ENCODE assay signal across 23 cellular contexts in the genomic region with DNA sequence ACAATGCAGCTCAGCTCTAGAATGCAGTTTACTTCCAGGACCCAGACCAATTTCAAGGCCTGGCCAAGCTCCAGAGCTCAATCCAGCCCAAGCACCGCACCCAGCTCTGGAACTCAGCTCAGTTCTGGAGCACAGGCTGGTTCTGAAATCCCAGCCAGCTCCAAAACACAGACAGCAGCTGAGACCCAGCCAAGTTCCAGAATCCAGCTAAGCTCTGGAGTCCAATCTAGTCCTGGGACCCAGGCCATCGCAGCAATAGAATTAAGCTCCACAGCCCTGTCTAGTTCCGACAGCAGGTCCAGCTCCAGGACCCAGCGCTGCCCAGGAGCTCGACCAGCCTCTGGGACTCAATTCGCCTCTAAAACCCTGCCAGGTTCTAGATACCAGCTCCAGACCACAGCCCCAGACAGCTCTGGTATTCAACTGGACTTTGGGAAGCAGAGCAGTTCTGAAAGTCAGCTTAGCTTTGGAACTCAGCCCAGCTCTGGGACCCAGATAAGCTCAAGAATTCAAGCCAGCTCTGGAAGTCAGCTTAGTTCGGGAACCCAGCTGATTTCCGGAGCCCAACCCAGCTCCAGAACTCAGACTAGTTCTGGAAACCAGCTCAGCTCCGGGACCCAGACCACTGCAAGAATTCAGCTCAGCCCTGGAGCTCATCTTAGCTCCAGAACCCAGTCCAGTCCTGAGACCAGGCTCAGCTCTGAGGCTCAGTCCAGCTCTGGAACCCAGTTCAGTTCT. TPM values are rescaled to one million over a fixed set of nuclear protein-coding genes. Genes with fewer than 3 reads are reported as not detected.
DNase-seq lines count a peak whose midpoint lies in the region; ATAC-seq, FAIRE-seq and TF ChIP-seq lines count a peak whose summit lies in the region.
"Had no signal": no experiment of that assay in that cellular context is flagged by ENCODE, and none has a peak within 500 bp of the region (broad histone marks: within the 10 kb centered on the region; RNA-seq: fewer than 3 reads in every experiment).

No MANE protein-coding gene starts in this region.

- BruUV-seq in HepG2 (replicated peaks; lab: Mats Ljungman, UMichigan): no TSS peak

- FAIRE-seq in HepG2 (lab: Jason Lieb, UNC): no peak
- FAIRE-seq: GM12891, GM18507 had no signal

- no peaks in the 10 kb centered on the region for H3K27me3 ChIP-seq in liver (ENCODE audit: control insufficient read depth in 4 of 4, insufficient read depth in 4 of 4, low read length in 3 of 4)
- peaks cover 3 to 23% of the 10 kb centered on the region in 2 experiments; a peak in 3 of 5 replicates for H3K27me3 ChIP-seq in HepG2 (ENCODE audit: control insufficient read depth in 1 of 2, insufficient read depth in 2 of 2, low read length in 2 of 2)
- H3K27me3 ChIP-seq in heart left ventricle: no peaks in the 10 kb centered on the region
- H3K27me3 ChIP-seq in osteoblast (ENCODE audit: insufficient read depth, low read length): peaks cover 5% of the 10 kb centered on the region

- no peak overlapping the region for H2AFZ ChIP-seq in HepG2 (ENCODE audit: low read length)
- H2AFZ ChIP-seq in osteoblast (ENCODE audit: low read length): no peak overlapping the region

- H3K79me2 ChIP-seq in HepG2 (ENCODE audit: insufficient read depth, low read length): no peaks in the 10 kb centered on the region
- H3K79me2 ChIP-seq in osteoblast (ENCODE audit: insufficient read depth, low read length): no peaks in the 10 kb centered on the region

- TF ChIP-seq POLR2A in HepG2 (IDR thresholded peaks at IDR 0.05; ENCODE audit: insufficient read depth in 1 of 2, low read depth in 2 of 2, low read length in 2 of 2) (no peak), heart left ventricle (IDR thresholded peaks at IDR 0.05) (no peak)

- no peak for TF ChIP-seq RAD21 in liver (IDR thresholded peaks at IDR 0.05)
- no peak for TF ChIP-seq RAD21 in HepG2 (CRISPR knock-in tag; IDR thresholded peaks at IDR 0.05)

- WGBS in liver: 55% methylated on average over 9 of the region's 9 CpGs
- 10% methylated on average over 4 of the region's 9 CpGs for WGBS in HepG2 (ENCODE audit: low lambda C conversion rate)
- 68 to 79% (median 79%) methylated on average over 9 of the region's 9 CpGs for WGBS in heart left ventricle, 4 donors

- POLR2A ChIA-PET in HepG2 (lab: Yijun Ruan, JAX): no interaction called here

- H3K27ac ChIP-seq in liver (ENCODE audit: low read depth in 1 of 2, low read length in 2 of 2) (peak overlapping the region in 1 of 2 donors; percentile 12), HepG2 (ENCODE audit: extremely low read length, insufficient read depth, low read length) (no peak overlapping the region), heart left ventricle (peak overlapping the region in 1 of 12 donors; percentile 2), osteoblast (ENCODE audit: low read depth, low read length) (no peak overlapping the region)
- H3K27ac ChIP-seq: BLaER1 treated with 17β-estradiol and CSF1 and Interleukin-3, amounts not matched to agents 10 nM and 100 nM; KMS-11 had no signal

- no peak overlapping the region for H3K4me3 ChIP-seq in liver (ENCODE audit: low read depth in 1 of 3, low read length in 3 of 3)
- no peak overlapping the region for H3K4me3 ChIP-seq in HepG2 (replicated peaks in 1 of 3; ENCODE audit: insufficient read depth in 1 of 3, low read depth in 2 of 3, low read length in 3 of 3)
- H3K4me3 ChIP-seq in heart left ventricle: no peak overlapping the region
- no peak overlapping the region for H3K4me3 ChIP-seq in osteoblast (ENCODE audit: insufficient read depth, low read length)
- H3K4me3 ChIP-seq: BLaER1 treated with 17β-estradiol and CSF1 and Interleukin-3, amounts not matched to agents 10 nM and 100 nM; HAP-1 had no signal

- CTCF ChIA-PET in HepG2 (lab: Yijun Ruan, JAX; ENCODE audit: low intra/inter-chr PET ratio, low total read pairs): no interaction called here

- no peak for DNase-seq in HepG2 (ENCODE audit: low spot score)
- peak in 1 of 5 donors; percentile 30 for DNase-seq in heart left ventricle
- peak; percentile 70 for DNase-seq in osteoblast (ENCODE audit: insufficient read length, low spot score, missing footprints)
- DNase-seq in HuH-7.5 (ENCODE audit: low spot score): no peak
- no peak for DNase-seq in activated CD8-positive, alpha-beta memory T cell treated with anti-CD3 and anti-CD28 coated beads, Interleukin-2, amount 50 U/mL, for 48 hours
- no peak for DNase-seq in hepatic stellate cell (ENCODE audit: low spot score)
- DNase-seq in ACHN: no peak
- DNase-seq: CD8-positive, alpha-beta memory T cell; GDM1; NCI-H1048; NCI-H1436 treated with DMSO at 0.1 percent for 48 hours; NCI-H2081; NCI-H510A; NCI-H774; PC-3 had no signal

- H3K9me3 ChIP-seq in liver (ENCODE audit: control insufficient read depth in 4 of 4, low read length in 3 of 4) (no peaks in the 10 kb centered on the region), HepG2 (ENCODE audit: low read length) (no peaks in the 10 kb centered on the region), heart left ventricle (no peaks in the 10 kb centered on the region), osteoblast (ENCODE audit: low read depth, low read length) (no peaks in the 10 kb centered on the region)
- H3K9me3 ChIP-seq: HAP-1 had no signal

- H4K20me1 ChIP-seq in HepG2 (ENCODE audit: insufficient read depth, low read length) (no peaks in the 10 kb centered on the region), osteoblast (ENCODE audit: insufficient read depth, low read length) (no peaks in the 10 kb centered on the region)
- H4K20me1 ChIP-seq: BLaER1 treated with 17β-estradiol and CSF1 and Interleukin-3, amounts not matched to agents 10 nM and 100 nM had no signal

- in situ Hi-C loops in HepG2 (cut with HindIII; ENCODE audit: extremely low pct_ligation_motif_present, low pct_unique_long_range_greater_than_20kb) (no loop called here), ACHN (cut with HindIII; ENCODE audit: low pct_ligation_motif_present, low pct_unique_long_range_greater_than_20kb, low sequenced_read_pairs) (no loop called here)

- no peak overlapping the region for H3K4me2 ChIP-seq in HepG2 (ENCODE audit: low read depth, low read length)
- no peak overlapping the region for H3K4me2 ChIP-seq in osteoblast (ENCODE audit: insufficient read depth, low read length)
- H3K4me2 ChIP-seq: BLaER1 treated with 17β-estradiol and CSF1 and Interleukin-3, amounts not matched to agents 10 nM and 100 nM; KMS-11 had no signal

- intact Hi-C loops in HepG2 (cut with micrococcal nuclease; ENCODE audit: unreplicated experiment): no loop called here
- intact Hi-C loops in heart left ventricle (cut with DNase I): no loop called here

- H3K9ac ChIP-seq in liver (ENCODE audit: low read depth in 1 of 2, low read length in 2 of 2): no peak overlapping the region
- no peak overlapping the region for H3K9ac ChIP-seq in HepG2 (ENCODE audit: insufficient read depth, low read depth, low read length)
- H3K9ac ChIP-seq: BLaER1 treated with 17β-estradiol and CSF1 and Interleukin-3, amounts not matched to agents 10 nM and 100 nM; KMS-11 had no signal

- H3K4me1 ChIP-seq in liver (ENCODE audit: control insufficient read depth in 4 of 4, insufficient read depth in 4 of 4, low read length in 3 of 4): peaks cover 0 to 6% (median 3%) of the 10 kb centered on the region in 4 donors
- H3K4me1 ChIP-seq in HepG2 (ENCODE audit: insufficient read depth, low read length): no peaks in the 10 kb centered on the region
- H3K4me1 ChIP-seq in heart left ventricle: peaks cover 0 to 3% (median 0%) of the 10 kb centered on the region in 12 donors
- H3K4me1 ChIP-seq in osteoblast (ENCODE audit: insufficient read depth, low read length): no peaks in the 10 kb centered on the region
- H3K4me1 ChIP-seq: BLaER1 treated with 17β-estradiol and CSF1 and Interleukin-3, amounts not matched to agents 10 nM and 100 nM; HAP-1 had no signal

- H3K36me3 ChIP-seq in liver (ENCODE audit: control insufficient read depth in 4 of 4, insufficient read depth in 3 of 4, low read depth in 1 of 4, low read length in 3 of 4) (no peaks in the 10 kb centered on the region), HepG2 (replicated peaks in 1 of 2; ENCODE audit: control insufficient read depth in 1 of 2, insufficient read depth in 2 of 2, low read length in 2 of 2) (no peaks in the 10 kb centered on the region), heart left ventricle (no peaks in the 10 kb centered on the region), osteoblast (ENCODE audit: insufficient read depth, low read length) (no peaks in the 10 kb centered on the region)
- H3K36me3 ChIP-seq: BLaER1 treated with 17β-estradiol and CSF1 and Interleukin-3, amounts not matched to agents 10 nM and 100 nM; HAP-1 had no signal

- ATAC-seq in HepG2: no peak
- peak; percentile 35 to 64 (median 44) for ATAC-seq in heart left ventricle
- ATAC-seq: PC-3 had no signal

- TF ChIP-seq EP300 in HepG2 (IDR thresholded peaks at IDR 0.05; ENCODE audit: low read depth in 2 of 2, low read length in 2 of 2) (no peak), HepG2 (CRISPR knock-in tag; IDR thresholded peaks at IDR 0.05; ENCODE audit: borderline replicate concordance) (no peak)

- no peak for TF ChIP-seq CTCF in liver (IDR thresholded peaks at IDR 0.05; ENCODE audit: low read depth, low read length, missing input control)
- TF ChIP-seq CTCF in HepG2 (CRISPR knock-in tag; IDR thresholded peaks at IDR 0.05): no peak
- no peak for TF ChIP-seq CTCF in heart left ventricle (IDR thresholded peaks at IDR 0.05)
- no peak for TF ChIP-seq CTCF in osteoblast (IDR thresholded peaks at IDR 0.05; ENCODE audit: extremely low read depth, low read depth, low read length)

RNA-seq across cellular contexts. Expression of a gene that starts 6.8 kb away (rescaled TPM):
- total RNA-seq in liver: under 1 TPM; 0.23 to 0.25 TPM
- under 1 TPM; 0.25 to 0.95 TPM for polyA plus RNA-seq in liver
- not detected in 2 replicates for total RNA-seq in HepG2 (2016; rRNA removed; fragmentation: Illumina TruSeq; extraction: Trizol)
- total RNA-seq in HepG2 (2016; cell fraction: cytosol; rRNA removed; fragmentation: Illumina TruSeq; extraction: Trizol; ENCODE audit: low read depth): not detected in 2 replicates
- not detected in 2 replicates for total RNA-seq in HepG2 (2016; cell fraction: insoluble cytoplasmic fraction; rRNA removed; fragmentation: Illumina TruSeq; extraction: Trizol)
- total RNA-seq in HepG2 (2016; cell fraction: membrane; rRNA removed; fragmentation: Illumina TruSeq; extraction: Trizol): not detected in 2 replicates
- total RNA-seq in HepG2 (2016; cell fraction: nucleus; rRNA removed; fragmentation: Illumina TruSeq; extraction: Trizol): not detected in 2 replicates
- polyA plus RNA-seq in HepG2 (2011; rRNA removed): 0.05 and 0.08 TPM in 2 replicates
- polyA plus RNA-seq in HepG2 (2011; cell fraction: cytosol; rRNA removed): 0.01 and 0.03 TPM in 2 replicates
- polyA plus RNA-seq in HepG2 (2011; cell fraction: nucleus; rRNA removed): 0.14 and 0.17 TPM in 2 replicates
- 0.04 TPM in 1 of 2 replicates, not detected in the other for polyA plus RNA-seq in HepG2 (2012)
- polyA plus RNA-seq in HepG2 (2016; cell fraction: cytosol; fragmentation: Illumina TruSeq; extraction: Trizol; ENCODE audit: low read depth): not detected in 2 replicates
- polyA plus RNA-seq in HepG2 (2016; cell fraction: insoluble cytoplasmic fraction; fragmentation: Illumina TruSeq; extraction: Trizol; ENCODE audit: low read depth): not detected in 2 replicates
- polyA plus RNA-seq in HepG2 (2016; cell fraction: membrane; fragmentation: Illumina TruSeq; extraction: Trizol; ENCODE audit: low read depth): not detected in 2 replicates
- not detected in 2 replicates for polyA plus RNA-seq in HepG2 (2016; cell fraction: nucleus; fragmentation: Illumina TruSeq; extraction: Trizol; ENCODE audit: insufficient read depth, low read depth)
- polyA minus RNA-seq in HepG2 (2011; rRNA and poly(A)+ RNA removed; ENCODE audit: low replicate concordance): 0.02 and 5.9 TPM in 2 replicates
- polyA minus RNA-seq in HepG2 (2011; cell fraction: cytosol; rRNA and poly(A)+ RNA removed): not detected in 2 replicates
- not detected in 2 replicates for polyA minus RNA-seq in HepG2 (2011; cell fraction: nucleus; rRNA and poly(A)+ RNA removed)
- 1 to 10 TPM in 8 of 9 donors, under 1 TPM in 1; 1.00 to 3.3 (median 2.1) TPM for total RNA-seq in heart left ventricle
- 1 to 10 TPM; 1.2 TPM for polyA plus RNA-seq in heart left ventricle
- total RNA-seq in osteoblast: under 0.01 TPM in 1 of 2 replicates, not detected in the other
- total RNA-seq: A172, MCF 10A had no signal

RNA-seq across cellular contexts. Expression of a gene that starts 14.6 kb away (rescaled TPM):
- total RNA-seq in liver (1 to 10 TPM; 1.7 to 6.0 TPM), HepG2 (2016; rRNA removed; fragmentation: Illumina TruSeq; extraction: Trizol) (not detected in 2 replicates), heart left ventricle (1 to 10 TPM; 2.4 to 5.1 (median 2.9) TPM), osteoblast (1.4 and 1.5 TPM in 2 replicates)
- polyA plus RNA-seq in liver (1 to 10 TPM; 5.0 to 5.9 TPM), HepG2 (2011; rRNA removed) (0.05 and 0.09 TPM in 2 replicates), heart left ventricle (1 to 10 TPM; 1.9 to 2.2 TPM)
- not detected in 2 replicates for total RNA-seq in HepG2 (2016; cell fraction: cytosol; rRNA removed; fragmentation: Illumina TruSeq; extraction: Trizol; ENCODE audit: low read depth)
- total RNA-seq in HepG2 (2016; cell fraction: insoluble cytoplasmic fraction; rRNA removed; fragmentation: Illumina TruSeq; extraction: Trizol): not detected in 2 replicates
- total RNA-seq in HepG2 (2016; cell fraction: membrane; rRNA removed; fragmentation: Illumina TruSeq; extraction: Trizol): not detected in 2 replicates
- not detected in 2 replicates for total RNA-seq in HepG2 (2016; cell fraction: nucleus; rRNA removed; fragmentation: Illumina TruSeq; extraction: Trizol)
- polyA plus RNA-seq in HepG2 (2011; cell fraction: cytosol; rRNA removed): 0.04 TPM in 2 replicates
- polyA plus RNA-seq in HepG2 (2011; cell fraction: nucleus; rRNA removed): 0.11 TPM in 1 of 2 replicates, not detected in the other
- polyA plus RNA-seq in HepG2 (2012): not detected in 2 replicates
- polyA plus RNA-seq in HepG2 (2016; cell fraction: cytosol; fragmentation: Illumina TruSeq; extraction: Trizol; ENCODE audit: low read depth): not detected in 2 replicates
- polyA plus RNA-seq in HepG2 (2016; cell fraction: insoluble cytoplasmic fraction; fragmentation: Illumina TruSeq; extraction: Trizol; ENCODE audit: low read depth): not detected in 2 replicates
- not detected in 2 replicates for polyA plus RNA-seq in HepG2 (2016; cell fraction: membrane; fragmentation: Illumina TruSeq; extraction: Trizol; ENCODE audit: low read depth)
- polyA plus RNA-seq in HepG2 (2016; cell fraction: nucleus; fragmentation: Illumina TruSeq; extraction: Trizol; ENCODE audit: insufficient read depth, low read depth): not detected in 2 replicates
- 0.20 and 1.3 TPM in 2 replicates for polyA minus RNA-seq in HepG2 (2011; rRNA and poly(A)+ RNA removed; ENCODE audit: low replicate concordance)
- not detected in 2 replicates for polyA minus RNA-seq in HepG2 (2011; cell fraction: cytosol; rRNA and poly(A)+ RNA removed)
- polyA minus RNA-seq in HepG2 (2011; cell fraction: nucleus; rRNA and poly(A)+ RNA removed): not detected in 2 replicates
- total RNA-seq: MCF 10A had no signal

RNA-seq across cellular contexts. Expression of a gene that starts 19.3 kb away (rescaled TPM):
- 10 to 100 TPM; 28.6 to 35.1 TPM for total RNA-seq in liver
- 10 to 100 TPM; 29.3 to 31.7 TPM for polyA plus RNA-seq in liver
- total RNA-seq in HepG2 (2016; rRNA removed; fragmentation: Illumina TruSeq; extraction: Trizol): 23.0 and 29.2 TPM in 2 replicates
- total RNA-seq in HepG2 (2016; cell fraction: cytosol; rRNA removed; fragmentation: Illumina TruSeq; extraction: Trizol; ENCODE audit: low read depth): 26.2 and 31.3 TPM in 2 replicates
- 26.2 and 29.0 TPM in 2 replicates for total RNA-seq in HepG2 (2016; cell fraction: insoluble cytoplasmic fraction; rRNA removed; fragmentation: Illumina TruSeq; extraction: Trizol)
- total RNA-seq in HepG2 (2016; cell fraction: membrane; rRNA removed; fragmentation: Illumina TruSeq; extraction: Trizol): 40.2 and 42.4 TPM in 2 replicates
- total RNA-seq in HepG2 (2016; cell fraction: nucleus; rRNA removed; fragmentation: Illumina TruSeq; extraction: Trizol): 17.0 TPM in 2 replicates
- 23.9 and 24.8 TPM in 2 replicates for polyA plus RNA-seq in HepG2 (2011; rRNA removed)
- 17.7 and 28.8 TPM in 2 replicates for polyA plus RNA-seq in HepG2 (2011; cell fraction: cytosol; rRNA removed)
- polyA plus RNA-seq in HepG2 (2011; cell fraction: nucleus; rRNA removed): 73.5 and 97.4 TPM in 2 replicates
- 19.0 and 22.8 TPM in 2 replicates for polyA plus RNA-seq in HepG2 (2012)
- polyA plus RNA-seq in HepG2 (2016; cell fraction: cytosol; fragmentation: Illumina TruSeq; extraction: Trizol; ENCODE audit: low read depth): 33.9 and 35.6 TPM in 2 replicates
- polyA plus RNA-seq in HepG2 (2016; cell fraction: insoluble cytoplasmic fraction; fragmentation: Illumina TruSeq; extraction: Trizol; ENCODE audit: low read depth): 36.6 TPM in 2 replicates
- 38.7 and 44.5 TPM in 2 replicates for polyA plus RNA-seq in HepG2 (2016; cell fraction: membrane; fragmentation: Illumina TruSeq; extraction: Trizol; ENCODE audit: low read depth)
- 80.7 and 81.4 TPM in 2 replicates for polyA plus RNA-seq in HepG2 (2016; cell fraction: nucleus; fragmentation: Illumina TruSeq; extraction: Trizol; ENCODE audit: insufficient read depth, low read depth)
- 13.9 and 67.7 TPM in 2 replicates for polyA minus RNA-seq in HepG2 (2011; rRNA and poly(A)+ RNA removed; ENCODE audit: low replicate concordance)
- 10.8 and 16.1 TPM in 2 replicates for polyA minus RNA-seq in HepG2 (2011; cell fraction: cytosol; rRNA and poly(A)+ RNA removed)
- polyA minus RNA-seq in HepG2 (2011; cell fraction: nucleus; rRNA and poly(A)+ RNA removed): 8.7 and 9.7 TPM in 2 replicates
- 10 to 100 TPM; 24.8 to 65.6 (median 35.4) TPM for total RNA-seq in heart left ventricle
- polyA plus RNA-seq in heart left ventricle: 10 to 100 TPM; 48.8 to 68.6 TPM
- 57.2 and 65.9 TPM in 2 replicates for total RNA-seq in osteoblast

RNA-seq across cellular contexts. Expression of a gene that starts 34.5 kb away (rescaled TPM):
- total RNA-seq in liver: 10 to 100 TPM; 12.7 to 13.2 TPM
- 1 to 10 TPM; 1.9 to 7.4 TPM for polyA plus RNA-seq in liver
- total RNA-seq in HepG2 (2016; rRNA removed; fragmentation: Illumina TruSeq; extraction: Trizol): 11.1 and 16.6 TPM in 2 replicates
- 2.8 and 3.1 TPM in 2 replicates for total RNA-seq in HepG2 (2016; cell fraction: cytosol; rRNA removed; fragmentation: Illumina TruSeq; extraction: Trizol; ENCODE audit: low read depth)
- 11.2 and 17.9 TPM in 2 replicates for total RNA-seq in HepG2 (2016; cell fraction: insoluble cytoplasmic fraction; rRNA removed; fragmentation: Illumina TruSeq; extraction: Trizol)
- 4.7 and 5.6 TPM in 2 replicates for total RNA-seq in HepG2 (2016; cell fraction: membrane; rRNA removed; fragmentation: Illumina TruSeq; extraction: Trizol)
- total RNA-seq in HepG2 (2016; cell fraction: nucleus; rRNA removed; fragmentation: Illumina TruSeq; extraction: Trizol): 9.0 and 11.6 TPM in 2 replicates
- 10.0 and 11.5 TPM in 2 replicates for polyA plus RNA-seq in HepG2 (2011; rRNA removed)
- 6.6 and 11.2 TPM in 2 replicates for polyA plus RNA-seq in HepG2 (2011; cell fraction: cytosol; rRNA removed)
- 31.8 and 41.5 TPM in 2 replicates for polyA plus RNA-seq in HepG2 (2011; cell fraction: nucleus; rRNA removed)
- 5.7 and 5.8 TPM in 2 replicates for polyA plus RNA-seq in HepG2 (2012)
- 1.7 and 1.8 TPM in 2 replicates for polyA plus RNA-seq in HepG2 (2016; cell fraction: cytosol; fragmentation: Illumina TruSeq; extraction: Trizol; ENCODE audit: low read depth)
- polyA plus RNA-seq in HepG2 (2016; cell fraction: insoluble cytoplasmic fraction; fragmentation: Illumina TruSeq; extraction: Trizol; ENCODE audit: low read depth): 10.2 and 13.0 TPM in 2 replicates
- 3.7 and 4.0 TPM in 2 replicates for polyA plus RNA-seq in HepG2 (2016; cell fraction: membrane; fragmentation: Illumina TruSeq; extraction: Trizol; ENCODE audit: low read depth)
- polyA plus RNA-seq in HepG2 (2016; cell fraction: nucleus; fragmentation: Illumina TruSeq; extraction: Trizol; ENCODE audit: insufficient read depth, low read depth): 28.6 and 30.2 TPM in 2 replicates
- polyA minus RNA-seq in HepG2 (2011; rRNA and poly(A)+ RNA removed; ENCODE audit: low replicate concordance): 9.7 and 19.5 TPM in 2 replicates
- 5.0 and 5.2 TPM in 2 replicates for polyA minus RNA-seq in HepG2 (2011; cell fraction: cytosol; rRNA and poly(A)+ RNA removed)
- 5.3 and 5.7 TPM in 2 replicates for polyA minus RNA-seq in HepG2 (2011; cell fraction: nucleus; rRNA and poly(A)+ RNA removed)
- total RNA-seq in heart left ventricle: 10 to 100 TPM in 8 of 9 donors, 1 to 10 TPM in 1; 9.8 to 23.4 (median 14.1) TPM
- polyA plus RNA-seq in heart left ventricle: 10 to 100 TPM; 11.9 to 20.4 TPM
- total RNA-seq in osteoblast: 17.4 and 19.9 TPM in 2 replicates

RNA-seq across cellular contexts. Expression of a gene that starts 34.7 kb away (rescaled TPM):
- total RNA-seq in liver: 10 to 100 TPM; 21.7 to 43.6 TPM
- polyA plus RNA-seq in liver: 10 to 100 TPM in 1 of 2 donors, 1 to 10 TPM in 1; 9.4 to 27.5 TPM
- total RNA-seq in HepG2 (2016; rRNA removed; fragmentation: Illumina TruSeq; extraction: Trizol): 14.0 and 29.1 TPM in 2 replicates
- 9.9 and 10.2 TPM in 2 replicates for total RNA-seq in HepG2 (2016; cell fraction: cytosol; rRNA removed; fragmentation: Illumina TruSeq; extraction: Trizol; ENCODE audit: low read depth)
- total RNA-seq in HepG2 (2016; cell fraction: insoluble cytoplasmic fraction; rRNA removed; fragmentation: Illumina TruSeq; extraction: Trizol): 10.6 and 28.5 TPM in 2 replicates
- 19.7 and 20.6 TPM in 2 replicates for total RNA-seq in HepG2 (2016; cell fraction: membrane; rRNA removed; fragmentation: Illumina TruSeq; extraction: Trizol)
- 25.3 and 29.9 TPM in 2 replicates for total RNA-seq in HepG2 (2016; cell fraction: nucleus; rRNA removed; fragmentation: Illumina TruSeq; extraction: Trizol)
- 27.2 and 37.0 TPM in 2 replicates for polyA plus RNA-seq in HepG2 (2011; rRNA removed)
- polyA plus RNA-seq in HepG2 (2011; cell fraction: cytosol; rRNA removed): 16.9 and 29.1 TPM in 2 replicates
- 143 and 182 TPM in 2 replicates for polyA plus RNA-seq in HepG2 (2011; cell fraction: nucleus; rRNA removed)
- polyA plus RNA-seq in HepG2 (2012): 21.1 and 40.6 TPM in 2 replicates
- 12.9 and 14.1 TPM in 2 replicates for polyA plus RNA-seq in HepG2 (2016; cell fraction: cytosol; fragmentation: Illumina TruSeq; extraction: Trizol; ENCODE audit: low read depth)
- polyA plus RNA-seq in HepG2 (2016; cell fraction: insoluble cytoplasmic fraction; fragmentation: Illumina TruSeq; extraction: Trizol; ENCODE audit: low read depth): 12.6 and 14.9 TPM in 2 replicates
- polyA plus RNA-seq in HepG2 (2016; cell fraction: membrane; fragmentation: Illumina TruSeq; extraction: Trizol; ENCODE audit: low read depth): 19.3 and 20.1 TPM in 2 replicates
- 55.9 and 62.9 TPM in 2 replicates for polyA plus RNA-seq in HepG2 (2016; cell fraction: nucleus; fragmentation: Illumina TruSeq; extraction: Trizol; ENCODE audit: insufficient read depth, low read depth)
- 76.5 and 865 TPM in 2 replicates for polyA minus RNA-seq in HepG2 (2011; rRNA and poly(A)+ RNA removed; ENCODE audit: low replicate concordance)
- 29.2 and 33.3 TPM in 2 replicates for polyA minus RNA-seq in HepG2 (2011; cell fraction: cytosol; rRNA and poly(A)+ RNA removed)
- 22.5 and 22.8 TPM in 2 replicates for polyA minus RNA-seq in HepG2 (2011; cell fraction: nucleus; rRNA and poly(A)+ RNA removed)
- 10 to 100 TPM; 15.7 to 62.8 (median 23.4) TPM for total RNA-seq in heart left ventricle
- polyA plus RNA-seq in heart left ventricle: 10 to 100 TPM; 19.0 to 51.8 TPM
- total RNA-seq in osteoblast: 92.5 and 104 TPM in 2 replicates
